In genomic region chr1:17713993-17714392, GRCh38 we compare ENCODE assay signal across 2 cellular contexts.
TF ChIP-seq lines count a peak whose summit lies in the region.

No MANE protein-coding gene starts in this region.

TF ChIP-seq in SK-N-SH, 30 proteins besides CTCF, POLR2A, EP300 and RAD21:
- TF ChIP-seq, protein P1, sequence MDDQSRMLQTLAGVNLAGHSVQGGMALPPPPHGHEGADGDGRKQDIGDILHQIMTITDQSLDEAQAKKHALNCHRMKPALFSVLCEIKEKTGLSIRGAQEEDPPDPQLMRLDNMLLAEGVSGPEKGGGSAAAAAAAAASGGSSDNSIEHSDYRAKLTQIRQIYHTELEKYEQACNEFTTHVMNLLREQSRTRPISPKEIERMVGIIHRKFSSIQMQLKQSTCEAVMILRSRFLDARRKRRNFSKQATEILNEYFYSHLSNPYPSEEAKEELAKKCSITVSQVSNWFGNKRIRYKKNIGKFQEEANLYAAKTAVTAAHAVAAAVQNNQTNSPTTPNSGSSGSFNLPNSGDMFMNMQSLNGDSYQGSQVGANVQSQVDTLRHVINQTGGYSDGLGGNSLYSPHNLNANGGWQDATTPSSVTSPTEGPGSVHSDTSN (IDR thresholded peaks at IDR 0.05), result no peak
- TF ChIP-seq NRF1 (IDR thresholded peaks at IDR 0.05; ENCODE audit: low read depth, low read length) (no peak), FOXJ3 (CRISPR knock-in tag; IDR thresholded peaks at IDR 0.05) (no peak), RXRA (IDR thresholded peaks at IDR 0.05; ENCODE audit: borderline replicate concordance, low read depth) (no peak)

TF ChIP-seq in H1, 55 proteins besides CTCF, POLR2A, EP300 and RAD21 (continued from another document):
- TF ChIP-seq, protein P2, sequence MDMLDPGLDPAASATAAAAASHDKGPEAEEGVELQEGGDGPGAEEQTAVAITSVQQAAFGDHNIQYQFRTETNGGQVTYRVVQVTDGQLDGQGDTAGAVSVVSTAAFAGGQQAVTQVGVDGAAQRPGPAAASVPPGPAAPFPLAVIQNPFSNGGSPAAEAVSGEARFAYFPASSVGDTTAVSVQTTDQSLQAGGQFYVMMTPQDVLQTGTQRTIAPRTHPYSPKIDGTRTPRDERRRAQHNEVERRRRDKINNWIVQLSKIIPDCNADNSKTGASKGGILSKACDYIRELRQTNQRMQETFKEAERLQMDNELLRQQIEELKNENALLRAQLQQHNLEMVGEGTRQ (IDR thresholded peaks at IDR 0.05; ENCODE audit: low read length), result no peak
- TF ChIP-seq RFX5 (IDR thresholded peaks at IDR 0.05; ENCODE audit: borderline replicate concordance, low read depth, low read length), result no peak
- TF ChIP-seq SP4 (IDR thresholded peaks at IDR 0.05; ENCODE audit: low read length), result no peak
- TF ChIP-seq CREB1 (IDR thresholded peaks at IDR 0.05), result no peak
